ENCODE assay signal across 15 cellular contexts in genomic region chr3:113668015-113668414, GRCh38. TPM values are rescaled to one million over a fixed set of nuclear protein-coding genes. Genes with fewer than 3 reads are reported as not detected.
A peak's percentile ranks its signal among the peaks of the same experiment; 100 is the strongest.
DNase-seq lines count a peak whose midpoint lies in the region; ATAC-seq lines count a peak whose summit lies in the region.
"Had no signal": no experiment of that assay in that cellular context is flagged by ENCODE, and none has a peak within 500 bp of the region (broad histone marks: within the 10 kb centered on the region; RNA-seq: fewer than 3 reads in every experiment).

No MANE protein-coding gene starts in this region.

- H3K4me1 ChIP-seq in adipocyte (ENCODE audit: control insufficient read depth, insufficient read depth, low read length), result peaks cover 11% of the 10 kb centered on the region

- H3K4me3 Mint-ChIP-seq in activated naive CD8-positive, alpha-beta T cell treated with anti-CD3 and anti-CD28 coated beads, Interleukin-2, amount 50 U/mL, for 24 hours, result no peak overlapping the region
- no peak overlapping the region for H3K4me3 Mint-ChIP-seq in activated naive CD8-positive, alpha-beta T cell treated with anti-CD3 and anti-CD28 coated beads for 36 hours
- H3K4me3 Mint-ChIP-seq: activated CD4-positive, alpha-beta T cell treated with anti-CD3 and anti-CD28 coated beads for 36 hours; dendritic cell treated with granulocyte-macrophage colony-stimulating factor and Interleukin-4, amounts not matched to agents 40 ng/mL and 50 ng/mL, for 4 days had no signal

- H3K9ac ChIP-seq in adipocyte (ENCODE audit: low read length), result no peak overlapping the region

- no peaks in the 10 kb centered on the region for H3K27me3 Mint-ChIP-seq in activated naive CD8-positive, alpha-beta T cell treated with anti-CD3 and anti-CD28 coated beads, Interleukin-2, amount 50 U/mL, for 24 hours
- H3K27me3 Mint-ChIP-seq in activated naive CD8-positive, alpha-beta T cell treated with anti-CD3 and anti-CD28 coated beads for 36 hours, result no peaks in the 10 kb centered on the region
- H3K27me3 Mint-ChIP-seq: activated CD4-positive, alpha-beta T cell treated with anti-CD3 and anti-CD28 coated beads for 36 hours; dendritic cell treated with granulocyte-macrophage colony-stimulating factor and Interleukin-4, amounts not matched to agents 40 ng/mL and 50 ng/mL, for 4 days had no signal

- no peak for ATAC-seq in activated naive CD8-positive, alpha-beta T cell treated with anti-CD3 and anti-CD28 coated beads, Interleukin-2, amount 50 U/mL, for 24 hours
- ATAC-seq: activated CD4-positive, alpha-beta T cell treated with anti-CD3 and anti-CD28 coated beads for 36 hours; Right ventricle myocardium inferior had no signal

- no peaks in the 10 kb centered on the region for H3K27me3 ChIP-seq in adipocyte (replicated peaks; ENCODE audit: control insufficient read depth, insufficient read depth, low read length)

- peaks cover 18% of the 10 kb centered on the region for H3K36me3 Mint-ChIP-seq in activated naive CD8-positive, alpha-beta T cell treated with anti-CD3 and anti-CD28 coated beads, Interleukin-2, amount 50 U/mL, for 24 hours (ENCODE audit: low read depth)
- H3K36me3 Mint-ChIP-seq in activated naive CD8-positive, alpha-beta T cell treated with anti-CD3 and anti-CD28 coated beads for 36 hours, result peaks cover 12% of the 10 kb centered on the region

- H3K9me3 ChIP-seq in adipocyte (ENCODE audit: control insufficient read depth, low read length), result no peaks in the 10 kb centered on the region

- no peak for DNase-seq in activated naive CD8-positive, alpha-beta T cell treated with anti-CD3 and anti-CD28 coated beads, Interleukin-2, amount 50 U/mL, for 24 hours
- DNase-seq in activated naive CD8-positive, alpha-beta T cell treated with anti-CD3 and anti-CD28 coated beads for 36 hours, result no peak
- DNase-seq in adipocyte (ENCODE audit: low read depth) (peak; percentile 54), iris pigment epithelial cell (ENCODE audit: low read depth) (peak; percentile 64), COR-L47 (lab: John Stamatoyannopoulos, UW) (no peak), putamen (ENCODE audit: low spot score) (no peak), HuH-7.5 (ENCODE audit: low spot score) (no peak)
- no peak for DNase-seq in stimulated activated CD4-positive, alpha-beta T cell treated with anti-CD3 and anti-CD28 coated beads, Interleukin-4, amount 100 ng/mL, for 4 hours
- DNase-seq: activated CD4-positive, alpha-beta T cell treated with anti-CD3 and anti-CD28 coated beads for 36 hours; GF-D8; hypothalamus; NCI-H345 had no signal

- H3K36me3 ChIP-seq in adipocyte (ENCODE audit: control insufficient read depth, insufficient read depth, low read length, severe bottlenecking), result peaks cover 37% of the 10 kb centered on the region

- H3K9me3 Mint-ChIP-seq in activated naive CD8-positive, alpha-beta T cell treated with anti-CD3 and anti-CD28 coated beads, Interleukin-2, amount 50 U/mL, for 24 hours, result no peaks in the 10 kb centered on the region
- no peaks in the 10 kb centered on the region for H3K9me3 Mint-ChIP-seq in activated naive CD8-positive, alpha-beta T cell treated with anti-CD3 and anti-CD28 coated beads for 36 hours
- H3K9me3 Mint-ChIP-seq: dendritic cell treated with granulocyte-macrophage colony-stimulating factor and Interleukin-4, amounts not matched to agents 40 ng/mL and 50 ng/mL, for 4 days had no signal

- no peak overlapping the region for H3K4me3 ChIP-seq in adipocyte (ENCODE audit: low read length)
- H3K4me3 ChIP-seq: skin epidermis had no signal

- peaks cover 17% of the 10 kb centered on the region for H3K4me1 Mint-ChIP-seq in activated naive CD8-positive, alpha-beta T cell treated with anti-CD3 and anti-CD28 coated beads, Interleukin-2, amount 50 U/mL, for 24 hours
- H3K4me1 Mint-ChIP-seq in activated naive CD8-positive, alpha-beta T cell treated with anti-CD3 and anti-CD28 coated beads for 36 hours, result peaks cover 21% of the 10 kb centered on the region

- peak overlapping the region; percentile 32 for H3K27ac Mint-ChIP-seq in activated naive CD8-positive, alpha-beta T cell treated with anti-CD3 and anti-CD28 coated beads, Interleukin-2, amount 50 U/mL, for 24 hours
- no peak overlapping the region for H3K27ac Mint-ChIP-seq in activated naive CD8-positive, alpha-beta T cell treated with anti-CD3 and anti-CD28 coated beads for 36 hours
- H3K27ac Mint-ChIP-seq: activated CD4-positive, alpha-beta T cell treated with anti-CD3 and anti-CD28 coated beads for 36 hours; dendritic cell treated with granulocyte-macrophage colony-stimulating factor and Interleukin-4, amounts not matched to agents 40 ng/mL and 50 ng/mL, for 4 days had no signal

RNA-seq across cellular contexts. Expression of gene USF3, which starts 28.4 kb away (rescaled TPM):
- total RNA-seq in activated naive CD8-positive, alpha-beta T cell treated with anti-CD3 and anti-CD28 coated beads for 36 hours, result 10 to 100 TPM; 13.5 to 13.6 TPM

Comparison
In these comparisons a context has a peak if more than half of its experiments do, and no peak if none do; other contexts are left out.
1. DNase-seq: peak in adipocyte (single experiment) and iris pigment epithelial cell (single experiment); none in activated naive CD8-positive, alpha-beta T cell treated with anti-CD3 and anti-CD28 coated beads, Interleukin-2, amount 50 U/mL, for 24 hours (single experiment), activated naive CD8-positive, alpha-beta T cell treated with anti-CD3 and anti-CD28 coated beads for 36 hours (single experiment), COR-L47 (single experiment), stimulated activated CD4-positive, alpha-beta T cell treated with anti-CD3 and anti-CD28 coated beads, Interleukin-4, amount 100 ng/mL, for 4 hours (0 of 2), putamen (single experiment) and HuH-7.5 (single experiment).